ENCODE assay signal across 1 cellular context in genomic region chr6:27176523-27177391, GRCh38.
TF ChIP-seq lines count a peak whose summit lies in the region.

No MANE protein-coding gene starts in this region.

TF ChIP-seq in GM12878, 131 proteins besides CTCF, POLR2A, EP300 and RAD21 (continued from another document):
- TF ChIP-seq ZNF217 (IDR thresholded peaks at IDR 0.05) = peak; percentile 58
- TF ChIP-seq NBN (IDR thresholded peaks at IDR 0.05) = peak; percentile 95
- peak; percentile 71; the same call in 1 of the 2 replicates for TF ChIP-seq ZBTB40 (IDR thresholded peaks at IDR 0.05; ENCODE audit: borderline replicate concordance)
- TF ChIP-seq ZSCAN29 (IDR thresholded peaks at IDR 0.05) = peak; percentile 74; the same call in 1 of the 2 replicates
- peak; percentile 93 for TF ChIP-seq ZNF384 (IDR thresholded peaks at IDR 0.05; ENCODE audit: borderline replicate concordance, low read depth, low read length)
- TF ChIP-seq ATF7 (IDR thresholded peaks at IDR 0.05; ENCODE audit: low read depth) = peak; percentile 46; the same call in 1 of the 2 replicates
- peak; percentile 92 for TF ChIP-seq TARDBP (IDR thresholded peaks at IDR 0.05; ENCODE audit: borderline replicate concordance)
- peak; percentile 55; the same call in 1 of the 2 replicates for TF ChIP-seq PAX8 (IDR thresholded peaks at IDR 0.05)
- TF ChIP-seq IKZF2 (IDR thresholded peaks at IDR 0.05) = peak in 1 of 2 experiments; percentile 8; a peak in 1 of 4 replicates
- 0 out of 2 replicates have a peak, but pooled peaks have one; percentile 13 for TF ChIP-seq RAD51 (IDR thresholded peaks at IDR 0.05)
- peak; percentile 63; the same call in 1 of the 2 replicates for TF ChIP-seq RELB (IDR thresholded peaks at IDR 0.05; ENCODE audit: low read depth)
- TF ChIP-seq SREBF2 (IDR thresholded peaks at IDR 0.05; ENCODE audit: low read length) = peak; percentile 94
- TF ChIP-seq TCF7 (IDR thresholded peaks at IDR 0.05; ENCODE audit: borderline replicate concordance) = 0 out of 2 replicates have a peak, but pooled peaks have one; percentile 35
- peak; percentile 61 for TF ChIP-seq RUNX3 (IDR thresholded peaks at IDR 0.05; ENCODE audit: low read length)
- peak; percentile 32; the same call in 1 of the 2 replicates for TF ChIP-seq GABPA (IDR thresholded peaks at IDR 0.05; ENCODE audit: low read depth)
